ENCODE assay signal across 18 cellular contexts in the genomic region with DNA sequence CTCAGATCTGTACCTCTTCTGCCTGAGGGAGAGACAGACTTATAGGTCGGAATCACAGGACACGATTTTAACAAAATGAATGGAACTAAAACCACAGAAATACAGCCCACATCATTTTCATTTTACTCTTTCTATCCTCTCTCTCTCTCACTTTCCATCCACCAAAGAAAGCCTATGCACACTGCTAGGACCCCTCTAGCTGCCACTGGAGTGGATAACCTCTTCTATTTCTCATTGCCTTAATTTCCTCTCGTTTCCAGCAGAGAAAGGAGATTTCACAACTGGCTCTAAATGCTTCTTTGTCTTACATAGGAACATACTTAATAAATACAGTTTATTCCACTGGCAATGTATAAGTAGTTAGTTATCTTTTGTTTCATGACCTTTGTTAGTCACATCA.
DNase-seq lines count a peak whose midpoint lies in the region; ATAC-seq and TF ChIP-seq lines count a peak whose summit lies in the region.
"Had no signal": no experiment of that assay in that cellular context is flagged by ENCODE, and none has a peak within 500 bp of the region (broad histone marks: within the 10 kb centered on the region; RNA-seq: fewer than 3 reads in every experiment).

No MANE protein-coding gene starts in this region.

- peak; percentile 51 for ATAC-seq in GM18867 (IDR thresholded peaks at IDR 0.05; ENCODE audit: unreplicated experiment)
- ATAC-seq: Panc1, Right ventricle myocardium inferior had no signal

- H3K4me3 ChIP-seq in OCI-LY3 (ENCODE audit: low read length) (no peak overlapping the region), epithelial cell of proximal tubule (ENCODE audit: low read depth, low read length) (no peak overlapping the region), retinal pigment epithelial cell (ENCODE audit: low read length) (no peak overlapping the region)
- H3K4me3 ChIP-seq: MG63 had no signal

- no peaks in the 10 kb centered on the region for H3K79me2 ChIP-seq in OCI-LY3 (ENCODE audit: low read length)

- peaks cover 7% of the 10 kb centered on the region; the same call in 1 of the 2 replicates for H3K4me1 ChIP-seq in OCI-LY3 (ENCODE audit: low read length)

- H3K4me2 ChIP-seq in OCI-LY3 (ENCODE audit: low read length) = no peak overlapping the region
- H3K4me2 ChIP-seq: KMS-11 had no signal

- H3K9me3 ChIP-seq in OCI-LY3 (ENCODE audit: insufficient read depth, low read length) = no peaks in the 10 kb centered on the region
- H3K9me3 ChIP-seq: MG63 had no signal

- H3K9ac ChIP-seq in OCI-LY3 (ENCODE audit: low read length) = no peak overlapping the region
- H3K9ac ChIP-seq: KMS-11 had no signal

- no peaks in the 10 kb centered on the region for H4K20me1 ChIP-seq in OCI-LY3 (ENCODE audit: insufficient read depth, low read length)

- no peaks in the 10 kb centered on the region for H3K36me3 ChIP-seq in OCI-LY3 (replicated peaks; ENCODE audit: low read depth, low read length)
- H3K36me3 ChIP-seq: MG63 had no signal

- DNase-seq in epithelial cell of proximal tubule (ENCODE audit: low read depth) (no peak), retinal pigment epithelial cell (ENCODE audit: low read depth) (no peak), hepatic stellate cell (ENCODE audit: low spot score) (no peak), NCI-H774 (lab: John Stamatoyannopoulos, UW) (no peak), MV-4-11 (lab: John Stamatoyannopoulos, UW) (no peak), cerebellar cortex (ENCODE audit: low spot score) (no peak)
- DNase-seq: C1 segment of cervical spinal cord, DMS53, H7, MG63, NCI-H1105, NCI-H1694 treated with DMSO at 0.1 percent for 48 hours had no signal

- H3K27me3 ChIP-seq in OCI-LY3 (ENCODE audit: low read depth, low read length) = no peaks in the 10 kb centered on the region
- H3K27me3 ChIP-seq: MG63 had no signal

- H3K27ac ChIP-seq in OCI-LY3 (ENCODE audit: low read length) = no peak overlapping the region
- H3K27ac ChIP-seq: HL-60, KMS-11 had no signal

- TF ChIP-seq CTCF in OCI-LY3 (IDR thresholded peaks at IDR 0.05; ENCODE audit: low read depth, low read length) (peak; percentile 40), epithelial cell of proximal tubule (conservative IDR thresholded peaks at IDR 0.05; ENCODE audit: low read depth, low read length) (peak; percentile 65), retinal pigment epithelial cell (conservative IDR thresholded peaks at IDR 0.05; ENCODE audit: low read depth, low read length) (peak; percentile 34)

- no peak overlapping the region for H2AFZ ChIP-seq in OCI-LY3 (ENCODE audit: low read depth, low read length)
